ENCODE assay signal across 8 cellular contexts in the genomic region with DNA sequence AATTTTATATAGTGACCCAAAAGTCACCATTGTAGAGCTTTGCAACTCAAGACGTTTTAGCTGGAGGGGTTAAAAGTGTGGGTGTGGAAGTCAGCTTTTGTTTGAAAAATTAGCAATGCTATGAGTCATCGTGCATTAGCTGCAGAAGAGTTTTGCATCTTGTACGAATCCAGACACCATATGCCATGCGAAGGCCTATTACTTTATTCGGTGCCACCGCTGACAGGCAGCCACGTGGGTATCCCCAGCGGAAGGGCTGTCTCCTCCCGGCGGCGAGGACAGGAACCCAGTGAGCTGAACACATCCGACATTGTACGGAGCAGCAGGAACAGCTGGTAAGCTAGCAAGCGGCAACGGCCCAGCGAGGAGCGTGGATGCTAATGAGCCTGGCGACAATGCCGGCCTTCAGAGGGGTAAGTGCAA.
DNase-seq lines count a peak whose midpoint lies in the region; ATAC-seq and TF ChIP-seq lines count a peak whose summit lies in the region.

No MANE protein-coding gene starts in this region.

- peaks cover 0 to 19% of the 10 kb centered on the region in 2 donors for H3K4me1 ChIP-seq in left lung

- intact Hi-C loops in left lung (cut with DNase I): no loop called here

- H3K36me3 ChIP-seq in left lung: peaks cover 0 to 50% of the 10 kb centered on the region in 2 donors

- no peaks in the 10 kb centered on the region for H3K27me3 ChIP-seq in left lung

- TF ChIP-seq CTCF in choroid plexus epithelial cell (conservative IDR thresholded peaks at IDR 0.05; ENCODE audit: low read depth, low read length) (no peak), left lung (IDR thresholded peaks at IDR 0.05) (no peak)

- DNase-seq in EH (ENCODE audit: low read depth) (peak; percentile 63), LHCN-M2 (ENCODE audit: low read depth) (peak; percentile 57), choroid plexus epithelial cell (ENCODE audit: low read depth) (peak; percentile 59), left lung (peak; percentile 72 to 86), NCI-H128 (lab: John Stamatoyannopoulos, UW; ENCODE audit: unreplicated experiment) (no peak)
- peak; percentile 12 for DNase-seq in activated CD4-positive, CD25-positive, alpha-beta regulatory T cell treated with anti-CD3 and anti-CD28 coated beads, Interleukin-2, amount 50 U/mL, for 16 hours (ENCODE audit: low read depth, low spot score)
- DNase-seq in stimulated activated CD8-positive, alpha-beta memory T cell treated with anti-CD3 and anti-CD28 coated beads, Interleukin-12 subunit alpha, Interleukin-12 subunit beta, amount 100 ng/mL, for 24 hours (ENCODE audit: extremely low read depth): peak; percentile 23

- H3K27ac ChIP-seq in left lung: no peak overlapping the region

- H3K4me3 ChIP-seq in choroid plexus epithelial cell (ENCODE audit: low read depth, low read length): peak overlapping the region; percentile 32
- H3K4me3 ChIP-seq in left lung: no peak overlapping the region

- H3K9me3 ChIP-seq in left lung: no peaks in the 10 kb centered on the region

- ATAC-seq in GM21528 (IDR thresholded peaks at IDR 0.05; ENCODE audit: low FRiP score, unreplicated experiment) (peak; percentile 88), left lung (peak; percentile 82)
